Comparison of ENCODE assay signal across 36 cellular contexts in genomic region chr20:61168605-61169004, GRCh38.
"Had no signal": no experiment of that assay in that cellular context is flagged by ENCODE, and none has a peak within 500 bp of the region (broad histone marks: within the 10 kb centered on the region; RNA-seq: fewer than 3 reads in every experiment).

No MANE protein-coding gene starts in this region.

- DNase-seq: activated B cell treated with CpG ODN at 0.5 μM for 24 hours; activated CD4-positive, alpha-beta memory T cell treated with anti-CD3 and anti-CD28 coated beads for 36 hours; activated CD4-positive, alpha-beta T cell treated with anti-CD3 and anti-CD28 coated beads for 4 hours; activated CD4-positive, alpha-beta T cell treated with anti-CD3 and anti-CD28 coated beads, Interleukin-2, amount 10 ng/mL, durations not matched to agents 24 days and 14 days; activated CD4-positive, alpha-beta T cell treated with anti-CD3 and anti-CD28 coated beads, Interleukin-2, amount 50 U/mL, for 1 hour; activated CD4-positive, alpha-beta T cell treated with anti-CD3 and anti-CD28 coated beads, Interleukin-2, amount 50 U/mL, for 4 hours; activated CD4-positive, CD25-positive, alpha-beta regulatory T cell treated with anti-CD3 and anti-CD28 coated beads, Interleukin-2, amount 50 U/mL, for 72 hours; activated CD8-positive, alpha-beta memory T cell treated with anti-CD3 and anti-CD28 coated beads, Interleukin-2, amount 50 U/mL, for 4 hours; activated CD8-positive, alpha-beta T cell treated with anti-CD3 and anti-CD28 coated beads for 36 hours; activated effector memory CD4-positive, alpha-beta T cell treated with anti-CD3 and anti-CD28 coated beads, Interleukin-2, amount 50 U/mL, for 16 hours; activated gamma-delta T cell treated with Interleukin-2 at 50 U/mL for 16 hours; activated naive CD4-positive, alpha-beta T cell; activated naive CD4-positive, alpha-beta T cell treated with anti-CD3 and anti-CD28 coated beads for 36 hours; activated naive CD4-positive, alpha-beta T cell treated with anti-CD3 and anti-CD28 coated beads, Interleukin-2, amount 50 U/mL, for 16 hours; activated naive CD8-positive, alpha-beta T cell treated with anti-CD3 and anti-CD28 coated beads for 36 hours; activated T-cell treated with anti-CD3 and anti-CD28 coated beads for 4 hours; activated T-cell treated with anti-CD3 and anti-CD28 coated beads, Interleukin-2, amount 50 U/mL, for 1 hour; activated T-cell treated with anti-CD3 and anti-CD28 coated beads, Interleukin-2, amount 50 U/mL, for 4 hours; activated T-cell treated with anti-CD3 and anti-CD28 coated beads, Interleukin-2, amount 50 U/mL, for 72 hours; adrenal gland; amniotic stem cell; aorta; body of pancreas; brain microvascular endothelial cell; central memory CD4-positive, alpha-beta T cell; T-helper 2 cell; T-helper 9 cell had no signal

- H3K4me3 Mint-ChIP-seq: activated B cell treated with CpG ODN at 0.5 μM for 24 hours; activated CD4-positive, alpha-beta memory T cell treated with anti-CD3 and anti-CD28 coated beads for 36 hours; activated CD4-positive, alpha-beta T cell treated with anti-CD3 and anti-CD28 coated beads, Interleukin-2, amount 10 ng/mL, durations not matched to agents 24 days and 14 days; activated CD8-positive, alpha-beta T cell treated with anti-CD3 and anti-CD28 coated beads for 36 hours; activated naive CD4-positive, alpha-beta T cell treated with anti-CD3 and anti-CD28 coated beads for 36 hours; activated naive CD8-positive, alpha-beta T cell treated with anti-CD3 and anti-CD28 coated beads for 36 hours; activated T-cell treated with anti-CD3 and anti-CD28 coated beads, Interleukin-2, amount 50 U/mL, for 4 hours; activated T-cell treated with anti-CD3 and anti-CD28 coated beads, Interleukin-2, amount 50 U/mL, for 72 hours; activated T-helper 1 cell treated with anti-CD3 and anti-CD28 coated beads, Interleukin-12 subunit alpha, Interleukin-12 subunit beta, Interleukin-2, Interleukin-4 antibody, amounts not matched to agents 30 ng/mL and 10 ng/mL and 1 ng/mL, durations not matched to agents 14 hours and 24 hours and 36 hours; activated T-helper 17 cell treated with anti-CD3 and anti-CD28 coated beads, Interleukin-2, amount 50 U/mL, for 72 hours; T-helper 1 cell treated with Interleukin-12 subunit alpha and Interleukin-12 subunit beta and Interleukin-4 antibody, amounts not matched to agents 30 μg/mL and 1 μg/mL, for 36 hours; T-helper 2 cell treated with Interferon-gamma antibody and Interleukin-4, amounts not matched to agents 5 μg/mL and 100 μg/mL, for 36 hours had no signal

- H3K4me1 ChIP-seq: body of pancreas, breast epithelium had no signal

- H3K9me3 ChIP-seq: adrenal gland, body of pancreas, breast epithelium had no signal

- H3K36me3 Mint-ChIP-seq: activated CD4-positive, alpha-beta memory T cell treated with anti-CD3 and anti-CD28 coated beads for 36 hours; activated naive CD4-positive, alpha-beta T cell treated with anti-CD3 and anti-CD28 coated beads, Interleukin-2, amount 50 U/mL, for 72 hours; activated naive CD8-positive, alpha-beta T cell treated with anti-CD3 and anti-CD28 coated beads for 36 hours had no signal

- H3K27ac ChIP-seq: adrenal gland, body of pancreas, brain microvascular endothelial cell, breast epithelium, VCaP had no signal

- H3K4me3 ChIP-seq: adrenal gland, body of pancreas, breast epithelium had no signal

- ATAC-seq: activated CD8-positive, alpha-beta T cell treated with anti-CD3 and anti-CD28 coated beads for 36 hours; activated naive CD4-positive, alpha-beta T cell treated with anti-CD3 and anti-CD28 coated beads, Interleukin-2, amount 50 U/mL, for 72 hours; activated T-cell treated with anti-CD3 and anti-CD28 coated beads, Interleukin-2, amount 50 U/mL, for 4 hours; activated T-cell treated with anti-CD3 and anti-CD28 coated beads, Interleukin-2, amount 50 U/mL, for 72 hours; activated T-helper 17 cell treated with anti-CD3 and anti-CD28 coated beads, Interleukin-2, amount 50 U/mL, for 72 hours; body of pancreas had no signal

- H3K27ac Mint-ChIP-seq: activated B cell treated with CpG ODN at 0.5 μM for 24 hours; activated CD4-positive, alpha-beta memory T cell treated with anti-CD3 and anti-CD28 coated beads for 36 hours; activated CD4-positive, alpha-beta T cell treated with anti-CD3 and anti-CD28 coated beads, Interleukin-2, amount 10 ng/mL, durations not matched to agents 24 days and 14 days; activated CD8-positive, alpha-beta T cell treated with anti-CD3 and anti-CD28 coated beads for 36 hours; activated naive CD4-positive, alpha-beta T cell treated with anti-CD3 and anti-CD28 coated beads for 36 hours; activated naive CD4-positive, alpha-beta T cell treated with anti-CD3 and anti-CD28 coated beads, Interleukin-2, amount 50 U/mL, for 72 hours; activated naive CD8-positive, alpha-beta T cell treated with anti-CD3 and anti-CD28 coated beads for 36 hours; activated T-cell treated with anti-CD3 and anti-CD28 coated beads, Interleukin-2, amount 50 U/mL, for 72 hours; activated T-helper 1 cell treated with anti-CD3 and anti-CD28 coated beads, Interleukin-12 subunit alpha, Interleukin-12 subunit beta, Interleukin-2, Interleukin-4 antibody, amounts not matched to agents 30 ng/mL and 10 ng/mL and 1 ng/mL, durations not matched to agents 14 hours and 24 hours and 36 hours; activated T-helper 17 cell treated with anti-CD3 and anti-CD28 coated beads, Interleukin-2, amount 50 U/mL, for 72 hours; T-helper 1 cell treated with Interleukin-12 subunit alpha and Interleukin-12 subunit beta and Interleukin-4 antibody, amounts not matched to agents 30 μg/mL and 1 μg/mL, for 36 hours; T-helper 2 cell treated with Interferon-gamma antibody and Interleukin-4, amounts not matched to agents 5 μg/mL and 100 μg/mL, for 36 hours had no signal

- H3K27me3 ChIP-seq: adrenal gland, body of pancreas, brain microvascular endothelial cell had no signal

- H3K36me3 ChIP-seq: adrenal gland, brain microvascular endothelial cell, breast epithelium had no signal

- H3K4me1 Mint-ChIP-seq: activated B cell treated with CpG ODN at 0.5 μM for 24 hours; activated CD4-positive, alpha-beta T cell treated with anti-CD3 and anti-CD28 coated beads, Interleukin-2, amount 10 ng/mL, durations not matched to agents 24 days and 14 days; activated naive CD8-positive, alpha-beta T cell treated with anti-CD3 and anti-CD28 coated beads for 36 hours; activated T-helper 17 cell treated with anti-CD3 and anti-CD28 coated beads, Interleukin-2, amount 50 U/mL, for 72 hours had no signal

- FAIRE-seq: astrocyte, TTC549 had no signal

- H3K27me3 Mint-ChIP-seq: activated B cell treated with CpG ODN at 0.5 μM for 24 hours; activated CD4-positive, alpha-beta T cell treated with anti-CD3 and anti-CD28 coated beads, Interleukin-2, amount 10 ng/mL, durations not matched to agents 24 days and 14 days had no signal

- H3K9me3 Mint-ChIP-seq: activated B cell treated with CpG ODN at 0.5 μM for 24 hours; activated CD4-positive, alpha-beta memory T cell treated with anti-CD3 and anti-CD28 coated beads for 36 hours; activated CD4-positive, alpha-beta T cell treated with anti-CD3 and anti-CD28 coated beads, Interleukin-2, amount 10 ng/mL, durations not matched to agents 24 days and 14 days; activated CD8-positive, alpha-beta T cell treated with anti-CD3 and anti-CD28 coated beads for 36 hours; activated naive CD4-positive, alpha-beta T cell treated with anti-CD3 and anti-CD28 coated beads for 36 hours; activated naive CD4-positive, alpha-beta T cell treated with anti-CD3 and anti-CD28 coated beads, Interleukin-2, amount 50 U/mL, for 72 hours; activated naive CD8-positive, alpha-beta T cell treated with anti-CD3 and anti-CD28 coated beads for 36 hours; activated T-cell treated with anti-CD3 and anti-CD28 coated beads, Interleukin-2, amount 50 U/mL, for 4 hours; activated T-cell treated with anti-CD3 and anti-CD28 coated beads, Interleukin-2, amount 50 U/mL, for 72 hours; activated T-helper 1 cell treated with anti-CD3 and anti-CD28 coated beads, Interleukin-12 subunit alpha, Interleukin-12 subunit beta, Interleukin-2, Interleukin-4 antibody, amounts not matched to agents 30 ng/mL and 10 ng/mL and 1 ng/mL, durations not matched to agents 14 hours and 24 hours and 36 hours; activated T-helper 17 cell treated with anti-CD3 and anti-CD28 coated beads, Interleukin-2, amount 50 U/mL, for 72 hours; T-helper 1 cell treated with Interleukin-12 subunit alpha and Interleukin-12 subunit beta and Interleukin-4 antibody, amounts not matched to agents 30 μg/mL and 1 μg/mL, for 36 hours; T-helper 2 cell treated with Interferon-gamma antibody and Interleukin-4, amounts not matched to agents 5 μg/mL and 100 μg/mL, for 36 hours had no signal
